Comparison of ENCODE assay signal across 14 cellular contexts in the genomic region with DNA sequence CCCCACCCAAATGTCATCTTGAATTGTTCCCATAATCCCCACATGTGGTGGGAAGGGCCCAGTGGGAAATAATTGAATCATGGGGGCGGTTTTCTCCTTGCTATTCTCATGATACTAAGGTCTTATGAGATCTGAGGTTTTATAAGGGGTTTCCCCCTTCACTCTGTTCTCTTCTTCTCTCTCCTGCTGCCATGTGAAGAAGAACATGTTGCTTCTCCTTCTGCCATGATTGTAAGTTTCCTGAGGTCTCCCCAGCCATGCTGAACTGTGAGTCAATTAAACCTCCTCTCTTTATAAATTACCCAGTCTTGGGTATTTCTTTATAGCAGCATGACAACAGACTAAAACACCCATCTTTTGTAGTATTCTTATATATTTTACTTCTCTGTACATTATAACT.
A peak's percentile ranks its signal among the peaks of the same experiment; 100 is the strongest.
DNase-seq lines count a peak whose midpoint lies in the region; ATAC-seq and TF ChIP-seq lines count a peak whose summit lies in the region.
"Had no signal": no experiment of that assay in that cellular context is flagged by ENCODE, and none has a peak within 500 bp of the region (broad histone marks: within the 10 kb centered on the region; RNA-seq: fewer than 3 reads in every experiment).

No MANE protein-coding gene starts in this region.

- peaks cover 9% of the 10 kb centered on the region for H3K4me1 ChIP-seq in MM.1S (ENCODE audit: low read length)

- no peak overlapping the region for H2AFZ ChIP-seq in MM.1S (ENCODE audit: low read length)

- H3K9me2 ChIP-seq in MM.1S (replicated peaks; ENCODE audit: insufficient read depth, low read length): no peaks in the 10 kb centered on the region

- no peaks in the 10 kb centered on the region; the same call in none of the 2 replicates for H3F3A ChIP-seq in MM.1S (ENCODE audit: insufficient read depth, low read length)

- H3K4me2 ChIP-seq in MM.1S (ENCODE audit: low read depth, low read length): peak overlapping the region; percentile 8; the same call in 1 of the 2 replicates

- no peak overlapping the region for H3K9ac ChIP-seq in MM.1S (ENCODE audit: low read length)

- peak; percentile 16 for DNase-seq in stimulated activated CD4-positive, alpha-beta T cell treated with anti-CD3 and anti-CD28 coated beads, Interleukin-15, amount 100 ng/mL, for 24 hours
- DNase-seq in stimulated activated CD4-positive, alpha-beta T cell treated with anti-CD3 and anti-CD28 coated beads, Interleukin-4, amount 100 ng/mL, for 24 hours: no peak
- no peak for DNase-seq in MM.1S
- peak; percentile 9 to 16 for DNase-seq in erythroblast (lab: John Stamatoyannopoulos, UW)
- DNase-seq in kidney glomerular epithelial cell (lab: John Stamatoyannopoulos, UW): no peak
- DNase-seq: C1 segment of cervical spinal cord; Calu3; CD4-positive, alpha-beta memory T cell; COR-L47; DMS153; GF-D8; GOT3 had no signal

- no peaks in the 10 kb centered on the region for H3K36me3 ChIP-seq in MM.1S (replicated peaks; ENCODE audit: insufficient read depth, low read length)
- H3K36me3 ChIP-seq: HAP-1 had no signal

- H4K20me1 ChIP-seq in MM.1S (ENCODE audit: insufficient read depth, low read length): no peaks in the 10 kb centered on the region

- no peak for ATAC-seq in HG02588 (IDR thresholded peaks at IDR 0.05; ENCODE audit: unreplicated experiment)

- no peaks in the 10 kb centered on the region for H3K79me2 ChIP-seq in MM.1S (ENCODE audit: low read length)

- H3K27me3 ChIP-seq in MM.1S (replicated peaks; ENCODE audit: insufficient read depth, low read length): no peaks in the 10 kb centered on the region

- TF ChIP-seq POLR2A in erythroblast (IDR thresholded peaks at IDR 0.05; ENCODE audit: low read length): no peak

- no peaks in the 10 kb centered on the region for H3K9me3 ChIP-seq in MM.1S (replicated peaks; ENCODE audit: insufficient read depth, low read length)
- H3K9me3 ChIP-seq: HAP-1 had no signal

- H3K27ac ChIP-seq in MM.1S (ENCODE audit: low read length): no peak overlapping the region

- no peak for TF ChIP-seq CTCF in MM.1S (IDR thresholded peaks at IDR 0.05; ENCODE audit: low read length)

- no peak overlapping the region for H3K4me3 ChIP-seq in MM.1S (ENCODE audit: low read length)
- H3K4me3 ChIP-seq: HAP-1 had no signal

Comparison
In these comparisons a context has a peak if more than half of its experiments do, and no peak if none do; other contexts are left out.
1. DNase-seq: peak in stimulated activated CD4-positive, alpha-beta T cell treated with anti-CD3 and anti-CD28 coated beads, Interleukin-15, amount 100 ng/mL, for 24 hours (single experiment) and erythroblast (2 of 2); none in stimulated activated CD4-positive, alpha-beta T cell treated with anti-CD3 and anti-CD28 coated beads, Interleukin-4, amount 100 ng/mL, for 24 hours (single experiment), MM.1S (single experiment) and kidney glomerular epithelial cell (single experiment).